In genomic region chr12:48677782-48678181, GRCh38 we compare ENCODE assay signal across 12 cellular contexts. TPM values are rescaled to one million over a fixed set of nuclear protein-coding genes. Genes with fewer than 3 reads are reported as not detected.
DNase-seq lines count a peak whose midpoint lies in the region; ATAC-seq, FAIRE-seq and TF ChIP-seq lines count a peak whose summit lies in the region.
"Had no signal": no experiment of that assay in that cellular context is flagged by ENCODE, and none has a peak within 500 bp of the region (broad histone marks: within the 10 kb centered on the region; RNA-seq: fewer than 3 reads in every experiment).

No MANE protein-coding gene starts in this region.

- no peaks in the 10 kb centered on the region for H3K9me2 ChIP-seq in Loucy (replicated peaks; ENCODE audit: low read depth, low read length)

- POLR2A ChIA-PET in GM12878 (lab: Charles Lee): interaction anchor here (0.6 to 1.2 kb wide), 3 partner anchors 12 to 359 kb away, joined by 3 to 4 read pairs (median 3); no protein-coding TSS in a partner anchor

- SMC1A ChIA-PET in GM12878 (lab: Charles Lee; ENCODE audit: uncharacterized antibody, unreplicated experiment): interaction anchor here (1.3 kb wide), 1 partner anchor 60 kb away, joined by 3 read pairs; no protein-coding TSS in a partner anchor

- H3K4me3 ChIP-seq in DND-41 (ENCODE audit: low read depth in 1 of 2, low read length in 2 of 2): peak overlapping the region in 1 of 2 experiments; percentile 32; a peak in 2 of 4 replicates
- H3K4me3 ChIP-seq in Loucy (ENCODE audit: low read length, poor library complexity, severe bottlenecking): peak overlapping the region; percentile 86
- peak overlapping the region; percentile 90 for H3K4me3 ChIP-seq in GM12878
- no peak overlapping the region for H3K4me3 ChIP-seq in testis
- H3K4me3 ChIP-seq: pancreas had no signal

- H3K4me1 ChIP-seq in DND-41 (ENCODE audit: insufficient read depth, low read length) (peaks cover 52% of the 10 kb centered on the region), Loucy (ENCODE audit: insufficient read depth, low read length, poor library complexity, severe bottlenecking) (peaks cover 47% of the 10 kb centered on the region), GM12878 (ENCODE audit: control insufficient read depth, insufficient read depth, low read length) (peaks cover 5% of the 10 kb centered on the region), testis (peaks cover 15% of the 10 kb centered on the region)

- no peak overlapping the region for H3K27ac Mint-ChIP-seq in neural crest cell (ENCODE audit: unreplicated experiment)

- H3F3A ChIP-seq in Loucy (ENCODE audit: low read depth): no peaks in the 10 kb centered on the region

- H4K20me1 ChIP-seq in DND-41 (ENCODE audit: insufficient read depth, low read length) (peaks cover 56% of the 10 kb centered on the region), Loucy (ENCODE audit: insufficient read depth, low read length, poor library complexity, severe bottlenecking) (peaks cover 80% of the 10 kb centered on the region), GM12878 (ENCODE audit: control insufficient read depth, insufficient read depth) (no peaks in the 10 kb centered on the region)

- TF ChIP-seq CTCF in DND-41 (IDR thresholded peaks at IDR 0.05; ENCODE audit: borderline replicate concordance, extremely low read depth, low read length, poor library complexity, severe bottlenecking): no peak
- TF ChIP-seq CTCF in Loucy (conservative IDR thresholded peaks at IDR 0.05; ENCODE audit: low read length): no peak
- TF ChIP-seq CTCF in GM12878 (IDR thresholded peaks at IDR 0.05 in 2 of 3, conservative IDR thresholded peaks at IDR 0.05 in 1 of 3; ENCODE audit: control insufficient read depth in 2 of 3, extremely low read depth in 1 of 3, insufficient read depth in 1 of 3, low read depth in 3 of 3, low read length in 3 of 3): no peak
- TF ChIP-seq CTCF in neural crest cell (conservative IDR thresholded peaks at IDR 0.05): no peak
- TF ChIP-seq CTCF in testis (IDR thresholded peaks at IDR 0.05): no peak

- peaks cover 44% of the 10 kb centered on the region for H3K4me1 Mint-ChIP-seq in neural crest cell

- H3K27me3 ChIP-seq in DND-41 (ENCODE audit: insufficient read depth, low read length, poor library complexity) (no peaks in the 10 kb centered on the region), Loucy (ENCODE audit: insufficient read depth, low read length, poor library complexity, severe bottlenecking) (no peaks in the 10 kb centered on the region), GM12878 (replicated peaks in 1 of 2; ENCODE audit: control insufficient read depth in 2 of 2, insufficient read depth in 2 of 2, low read length in 1 of 2) (no peaks in the 10 kb centered on the region), testis (no peaks in the 10 kb centered on the region)
- H3K27me3 ChIP-seq: pancreas had no signal

- H3K36me3 ChIP-seq in DND-41 (ENCODE audit: insufficient read depth, low read length) (peaks cover 77% of the 10 kb centered on the region), Loucy (ENCODE audit: insufficient read depth, low read length) (peaks cover 36% of the 10 kb centered on the region; the same call in 1 of the 2 replicates), GM12878 (ENCODE audit: control insufficient read depth in 2 of 2, insufficient read depth in 2 of 2, low read length in 1 of 2) (peaks cover 0 to 11% of the 10 kb centered on the region in 2 experiments), testis (ENCODE audit: low read depth, missing control alignments) (no peaks in the 10 kb centered on the region)

- no peak for TF ChIP-seq EP300 in GM12878 (IDR thresholded peaks at IDR 0.05; ENCODE audit: borderline replicate concordance in 1 of 2, control insufficient read depth in 1 of 2, low read depth in 2 of 2, low read length in 2 of 2)

- peak overlapping the region; percentile 84 for H3K4me2 ChIP-seq in DND-41 (ENCODE audit: insufficient read depth, low read length)
- peak overlapping the region; percentile 91 for H3K4me2 ChIP-seq in Loucy (ENCODE audit: low read depth, low read length, poor library complexity, severe bottlenecking)
- peak overlapping the region; percentile 64 for H3K4me2 ChIP-seq in GM12878 (ENCODE audit: control insufficient read depth, insufficient read depth)

- ATAC-seq in DND-41 (ENCODE audit: insufficient read depth, low read depth): no peak
- no peak for ATAC-seq in GM12878
- ATAC-seq: left cardiac atrium, pancreas had no signal

- intact Hi-C loops in GM12878 (cut with micrococcal nuclease; ENCODE audit: unreplicated experiment) (loop anchor here (10.0 kb wide), 1 partner anchor 117 kb away; no protein-coding TSS in a partner anchor), testis (cut with DNase I; ENCODE audit: low total_unique reads) (no loop called here)

- CTCF ChIA-PET in GM12878 (lab: Yijun Ruan, JAX): interaction anchor here (0.6 to 1.5 kb wide), 2 partner anchors 38 to 236 kb away, joined by 3 to 6 read pairs; no protein-coding TSS in a partner anchor

- H3K27ac ChIP-seq in DND-41 (ENCODE audit: low read length) (no peak overlapping the region), GM12878 (ENCODE audit: control insufficient read depth, insufficient read depth) (no peak overlapping the region), testis (no peak overlapping the region)
- H3K27ac ChIP-seq: pancreas had no signal

- in situ Hi-C loops in GM12878 (cut with MboI): no loop called here

- WGBS in GM12878 (ENCODE audit: insufficient coverage, insufficient replicate concordance, low lambda C conversion rate, missing lambda C conversion rate): 94% methylated on average over 3 of the region's 3 CpGs
- WGBS in testis, 2 donors: 68 to 75% methylated on average over 3 of the region's 3 CpGs

- no TSS peak for BruUV-seq in GM12878 (replicated peaks; lab: Mats Ljungman, UMichigan)

- TF ChIP-seq POLR2A in GM12878 (IDR thresholded peaks at IDR 0.05; ENCODE audit: low read depth, low read length) (no peak), testis (IDR thresholded peaks at IDR 0.05) (no peak)

- H3K36me3 Mint-ChIP-seq in neural crest cell (ENCODE audit: low read depth): peaks cover 20% of the 10 kb centered on the region

- H3K9me3 Mint-ChIP-seq in neural crest cell: no peaks in the 10 kb centered on the region

- FAIRE-seq in GM12878 (lab: Jason Lieb, UNC): peak; percentile 41
- FAIRE-seq: GM18507, pancreas had no signal

- no peak overlapping the region for H3K9ac ChIP-seq in DND-41 (ENCODE audit: low read depth, low read length)
- H3K9ac ChIP-seq in Loucy (ENCODE audit: low read depth, low read length, poor library complexity, severe bottlenecking): peak overlapping the region; percentile 94
- no peak overlapping the region for H3K9ac ChIP-seq in GM12878 (ENCODE audit: control insufficient read depth, insufficient read depth, low read length)

- DNase-seq in DND-41 (no peak), GM12878 (ENCODE audit: low read depth, low spot score) (no peak), neural crest cell (ENCODE audit: low read depth, low spot score) (no peak), NCI-H2227 (lab: John Stamatoyannopoulos, UW; ENCODE audit: unreplicated experiment) (no peak), NCI-H128 (lab: John Stamatoyannopoulos, UW; ENCODE audit: unreplicated experiment) (no peak), testis (no peak)
- DNase-seq: DMS53, left cardiac atrium, pancreas, SHP77 treated with DMSO at 0.1 percent for 48 hours had no signal

- RAD21 ChIA-PET in GM12878 (lab: Charles Lee; ENCODE audit: unreplicated experiment): interaction anchor here (0.6 kb wide), 1 partner anchor 176 kb away, joined by 3 read pairs; no protein-coding TSS in a partner anchor

- peak overlapping the region; percentile 75 for H3K4me3 Mint-ChIP-seq in neural crest cell

- no peak overlapping the region for H2AFZ ChIP-seq in DND-41 (ENCODE audit: low read depth, low read length)
- no peak overlapping the region for H2AFZ ChIP-seq in Loucy (ENCODE audit: low read length)
- H2AFZ ChIP-seq in GM12878 (ENCODE audit: control insufficient read depth, low read depth, low read length): no peak overlapping the region

- TF ChIP-seq RAD21 in GM12878 (IDR thresholded peaks at IDR 0.05; ENCODE audit: insufficient read depth, low read depth, low read length): no peak

- H3K27me3 Mint-ChIP-seq in neural crest cell (ENCODE audit: low read depth): no peaks in the 10 kb centered on the region

- H3K79me2 ChIP-seq in DND-41 (ENCODE audit: insufficient read depth, low read length): peaks cover 90% of the 10 kb centered on the region
- peaks cover 90% of the 10 kb centered on the region for H3K79me2 ChIP-seq in Loucy (ENCODE audit: insufficient read depth, low read length)
- H3K79me2 ChIP-seq in GM12878 (ENCODE audit: control insufficient read depth, insufficient read depth, low read length): peaks cover 65% of the 10 kb centered on the region

- H3K9me3 ChIP-seq in DND-41 (ENCODE audit: insufficient read depth, low read length, severe bottlenecking) (no peaks in the 10 kb centered on the region), Loucy (ENCODE audit: insufficient read depth, low read depth, low read length) (no peaks in the 10 kb centered on the region), GM12878 (replicated peaks; ENCODE audit: control insufficient read depth, insufficient read depth, low read length) (no peaks in the 10 kb centered on the region), testis (no peaks in the 10 kb centered on the region)
- H3K9me3 ChIP-seq: pancreas had no signal

RNA-seq across cellular contexts. Expression of gene KANSL2, which starts 4.3 kb away (rescaled TPM):
- 129 and 134 TPM in 2 replicates for total RNA-seq in GM12878 (2013; cell fraction: nucleolus; rRNA removed)
- 43.0 and 46.7 TPM in 2 replicates for total RNA-seq in GM12878 (2014; rRNA removed)
- 38.7 and 39.8 TPM in 2 replicates for total RNA-seq in GM12878 (2014; rRNA removed; fragmentation: Illumina TruSeq; extraction: Trizol)
- total RNA-seq in GM12878 (2021): 28.1 and 28.6 TPM in 2 replicates
- 42.7 TPM for polyA plus RNA-seq in GM12878 (2011; ENCODE audit: low read depth)
- polyA plus RNA-seq in GM12878 (2011; rRNA removed): 52.9 and 54.3 TPM in 2 replicates
- 50.8 and 56.2 TPM in 2 replicates for polyA plus RNA-seq in GM12878 (2011; cell fraction: cytosol; rRNA removed)
- polyA plus RNA-seq in GM12878 (2011; cell fraction: nucleus; rRNA removed): 53.0 and 66.8 TPM in 2 replicates
- 20.8 and 26.6 TPM in 2 replicates for polyA plus RNA-seq in GM12878 (2012)
- 33.7 and 35.3 TPM in 2 replicates for polyA plus RNA-seq in GM12878 (2014; fragmentation: Illumina TruSeq; extraction: Trizol)
- 10 to 100 TPM; 39.0 to 54.8 TPM for polyA plus RNA-seq in GM12878 (2014; fragmentation: Nextera tagmentation; extraction: Ambion mirVana)
- 32.1 and 33.7 TPM in 2 replicates for polyA plus RNA-seq in GM12878 (2014; rRNA removed)
- 10 to 100 TPM; 42.1 to 42.3 TPM for polyA plus RNA-seq in GM12878 (2016; fragmentation: Nextera tagmentation; extraction: Ambion mirVana)
- polyA minus RNA-seq in GM12878 (2011; rRNA and poly(A)+ RNA removed): 72.3 and 73.2 TPM in 2 replicates
- 19.9 and 30.7 TPM in 2 replicates for polyA minus RNA-seq in GM12878 (2011; cell fraction: cytosol; rRNA and poly(A)+ RNA removed)
- 72.9 and 105 TPM in 2 replicates for polyA minus RNA-seq in GM12878 (2011; cell fraction: nucleus; rRNA and poly(A)+ RNA removed)
- 58.9 and 60.7 TPM in 2 replicates for total RNA-seq in neural crest cell
- 10 to 100 TPM; 84.8 to 98.4 TPM for total RNA-seq in testis
- 57.0 TPM for polyA plus RNA-seq in testis (ENCODE audit: insufficient read depth, low read depth, low replicate concordance)

RNA-seq across cellular contexts. Expression of gene CCNT1, which starts 38.7 kb away (rescaled TPM):
- 79.2 and 93.9 TPM in 2 replicates for total RNA-seq in GM12878 (2013; cell fraction: nucleolus; rRNA removed)
- 22.8 and 25.1 TPM in 2 replicates for total RNA-seq in GM12878 (2014; rRNA removed)
- total RNA-seq in GM12878 (2014; rRNA removed; fragmentation: Illumina TruSeq; extraction: Trizol): 28.8 and 29.1 TPM in 2 replicates
- 36.2 and 37.3 TPM in 2 replicates for total RNA-seq in GM12878 (2021)
- 11.4 TPM for polyA plus RNA-seq in GM12878 (2011; ENCODE audit: low read depth)
- 29.1 and 34.2 TPM in 2 replicates for polyA plus RNA-seq in GM12878 (2011; rRNA removed)
- polyA plus RNA-seq in GM12878 (2011; cell fraction: cytosol; rRNA removed): 16.2 and 19.7 TPM in 2 replicates
- 28.7 and 30.4 TPM in 2 replicates for polyA plus RNA-seq in GM12878 (2011; cell fraction: nucleus; rRNA removed)
- 12.2 and 14.3 TPM in 2 replicates for polyA plus RNA-seq in GM12878 (2012)
- polyA plus RNA-seq in GM12878 (2014; fragmentation: Illumina TruSeq; extraction: Trizol): 23.5 and 26.5 TPM in 2 replicates
- polyA plus RNA-seq in GM12878 (2014; fragmentation: Nextera tagmentation; extraction: Ambion mirVana): 1 to 10 TPM; 6.3 to 6.5 TPM
- 13.3 and 17.3 TPM in 2 replicates for polyA plus RNA-seq in GM12878 (2014; rRNA removed)
- 10 to 100 TPM in 1 of 2 experiments, 1 to 10 TPM in 1; 9.4 to 10.7 TPM for polyA plus RNA-seq in GM12878 (2016; fragmentation: Nextera tagmentation; extraction: Ambion mirVana)
- polyA minus RNA-seq in GM12878 (2011; rRNA and poly(A)+ RNA removed): 93.7 and 161 TPM in 2 replicates
- polyA minus RNA-seq in GM12878 (2011; cell fraction: cytosol; rRNA and poly(A)+ RNA removed): 21.2 and 23.1 TPM in 2 replicates
- polyA minus RNA-seq in GM12878 (2011; cell fraction: nucleus; rRNA and poly(A)+ RNA removed): 29.5 and 29.8 TPM in 2 replicates
- 57.0 and 58.3 TPM in 2 replicates for total RNA-seq in neural crest cell
- 10 to 100 TPM; 50.2 to 53.5 TPM for total RNA-seq in testis
- 42.0 TPM for polyA plus RNA-seq in testis (ENCODE audit: insufficient read depth, low read depth, low replicate concordance)

Comparison
In these comparisons a context has a peak if more than half of its experiments do, and no peak if none do; other contexts are left out.
1. H3K4me3 ChIP-seq: peak in Loucy (single experiment) and GM12878 (single experiment); none in testis (0 of 2).
2. Peak in every context shown above with its lines, with median percentiles within 50 percentile points of each other: H3K4me2 ChIP-seq.